Comparison of ENCODE assay signal across 9 cellular contexts in the genomic region with DNA sequence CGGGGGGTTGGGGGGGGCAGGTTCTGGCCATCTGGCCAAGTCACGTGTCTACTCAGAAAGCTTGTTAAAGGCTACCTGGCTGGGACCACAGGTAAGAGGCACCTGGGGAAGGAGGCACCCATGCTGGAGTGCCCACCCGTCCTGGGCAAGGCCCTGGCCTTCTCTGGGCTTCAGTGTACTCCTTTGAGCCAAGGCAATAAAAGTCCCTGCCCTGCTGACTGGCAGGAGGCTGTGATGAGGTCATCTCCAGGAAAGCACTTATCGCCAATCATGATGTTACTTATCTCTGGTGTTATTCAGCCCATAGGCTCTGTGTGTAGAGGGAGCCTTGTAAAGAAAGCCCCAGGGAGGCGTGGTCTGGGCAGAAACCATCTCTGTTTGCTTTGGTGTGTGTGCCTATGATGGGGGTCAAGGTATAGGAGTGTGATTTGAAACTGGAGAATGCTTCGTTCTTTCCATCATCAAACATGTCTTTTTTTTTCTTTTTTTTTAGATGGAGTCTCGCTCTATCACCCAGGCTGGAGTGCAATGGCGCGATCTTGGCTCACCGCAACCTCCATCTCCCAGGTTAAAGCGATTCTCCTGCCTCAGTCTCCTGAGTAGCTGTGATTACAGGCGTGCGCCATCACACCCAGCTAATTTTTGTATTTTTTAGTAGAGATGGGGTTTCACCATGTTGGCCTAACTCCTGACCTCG. TPM values are rescaled to one million over a fixed set of nuclear protein-coding genes. Genes with fewer than 3 reads are reported as not detected.
DNase-seq lines count a peak whose midpoint lies in the region; ATAC-seq and TF ChIP-seq lines count a peak whose summit lies in the region.
"Had no signal": no experiment of that assay in that cellular context is flagged by ENCODE, and none has a peak within 500 bp of the region (broad histone marks: within the 10 kb centered on the region; RNA-seq: fewer than 3 reads in every experiment).

No MANE protein-coding gene starts in this region.

- no peaks in the 10 kb centered on the region for H3K9me3 ChIP-seq in right lobe of liver

- TF ChIP-seq POLR2A in right lobe of liver (IDR thresholded peaks at IDR 0.05) = no peak

- DNase-seq in activated T-cell treated with anti-CD3 and anti-CD28 coated beads, Interleukin-2, amount 50 U/mL, for 72 hours = peak; percentile 37
- no peak for DNase-seq in activated T-cell treated with anti-CD3 and anti-CD28 coated beads, Interleukin-2, amount 50 U/mL, for 48 hours
- DNase-seq in NCI-H2227 (lab: John Stamatoyannopoulos, UW; ENCODE audit: unreplicated experiment) = peak; percentile 78
- peak; percentile 79 for DNase-seq in amniotic epithelial cell (ENCODE audit: low read depth)
- DNase-seq in right lobe of liver = no peak
- no peak for DNase-seq in anterior cingulate cortex (lab: John Stamatoyannopoulos, UW)

- H3K27ac Mint-ChIP-seq in activated T-cell treated with anti-CD3 and anti-CD28 coated beads, Interleukin-2, amount 50 U/mL, for 72 hours = no peak overlapping the region

- no peaks in the 10 kb centered on the region for H3K36me3 ChIP-seq in right lobe of liver

- no peak overlapping the region for H3K4me3 ChIP-seq in right lobe of liver

- peak overlapping the region; percentile 19 to 32 for H3K4me3 Mint-ChIP-seq in activated T-cell treated with anti-CD3 and anti-CD28 coated beads, Interleukin-2, amount 50 U/mL, for 72 hours

- TF ChIP-seq CTCF in right lobe of liver (IDR thresholded peaks at IDR 0.05) = no peak

- no peaks in the 10 kb centered on the region for H3K27me3 ChIP-seq in right lobe of liver

- 75% methylated on average over 12 of the region's 14 CpGs for WGBS in right lobe of liver (ENCODE audit: insufficient coverage, low coverage, low lambda C conversion rate, missing lambda C conversion rate)

- H3K36me3 Mint-ChIP-seq in activated T-cell treated with anti-CD3 and anti-CD28 coated beads, Interleukin-2, amount 50 U/mL, for 72 hours (ENCODE audit: insufficient read depth in 2 of 2) = no peaks in the 10 kb centered on the region

- H3K4me1 ChIP-seq in right lobe of liver = peaks cover 0 to 8% (median 2%) of the 10 kb centered on the region in 4 donors

- no peaks in the 10 kb centered on the region for H3K9me3 Mint-ChIP-seq in activated T-cell treated with anti-CD3 and anti-CD28 coated beads, Interleukin-2, amount 50 U/mL, for 72 hours

- intact Hi-C loops in right lobe of liver (cut with DNase I) = no loop called here

- ATAC-seq in activated T-cell treated with anti-CD3 and anti-CD28 coated beads, Interleukin-2, amount 50 U/mL, for 72 hours (replicated peaks in 1 of 2) = peak; percentile 90 to 95
- ATAC-seq in right lobe of liver (peak; percentile 8 to 75 (median 28)), GM18511 (IDR thresholded peaks at IDR 0.05; ENCODE audit: unreplicated experiment) (no peak), HG03439 (IDR thresholded peaks at IDR 0.05; ENCODE audit: unreplicated experiment) (no peak)

- peaks cover 29% of the 10 kb centered on the region for H3K27me3 Mint-ChIP-seq in activated T-cell treated with anti-CD3 and anti-CD28 coated beads, Interleukin-2, amount 50 U/mL, for 72 hours (ENCODE audit: low read depth)

- H3K4me1 Mint-ChIP-seq in activated T-cell treated with anti-CD3 and anti-CD28 coated beads, Interleukin-2, amount 50 U/mL, for 72 hours (ENCODE audit: low read depth) = peaks cover 26% of the 10 kb centered on the region

- H3K27ac ChIP-seq in right lobe of liver = no peak overlapping the region

RNA-seq across cellular contexts. Expression of a gene that starts 2.5 kb away (rescaled TPM):
- under 1 TPM; 0.34 to 0.53 TPM for total RNA-seq in activated T-cell treated with anti-CD3 and anti-CD28 coated beads, Interleukin-2, amount 50 U/mL, for 72 hours
- total RNA-seq in right lobe of liver = 1 to 10 TPM in 5 of 6 experiments, under 1 TPM in 1; 0.56 to 3.9 (median 1.3) TPM
- total RNA-seq: T-helper 1 cell treated with Interleukin-12 subunit alpha and Interleukin-12 subunit beta and Interleukin-4 antibody, amounts not matched to agents 30 ng/mL and 1 ng/mL, for 36 hours had no signal

RNA-seq across cellular contexts. Expression of a gene that starts 14.1 kb away (rescaled TPM):
- 1 to 10 TPM in 1 of 2 donors, not detected in 1; 1.8 TPM for total RNA-seq in activated T-cell treated with anti-CD3 and anti-CD28 coated beads, Interleukin-2, amount 50 U/mL, for 72 hours
- total RNA-seq in right lobe of liver = 1 to 10 TPM in 3 of 6 experiments, under 1 TPM in 3; 0.49 to 1.4 (median 1.0) TPM

RNA-seq across cellular contexts. Expression of a gene that starts 32.7 kb away (rescaled TPM):
- total RNA-seq in activated T-cell treated with anti-CD3 and anti-CD28 coated beads, Interleukin-2, amount 50 U/mL, for 72 hours = not detected
- not detected for total RNA-seq in right lobe of liver
- total RNA-seq: T-helper 1 cell treated with Interleukin-12 subunit alpha and Interleukin-12 subunit beta and Interleukin-4 antibody, amounts not matched to agents 30 ng/mL and 1 ng/mL, for 36 hours had no signal

RNA-seq across cellular contexts. Expression of a gene that starts 58.2 kb away (rescaled TPM):
- not detected for total RNA-seq in activated T-cell treated with anti-CD3 and anti-CD28 coated beads, Interleukin-2, amount 50 U/mL, for 72 hours
- 10 to 100 TPM; 16.1 to 37.3 (median 19.9) TPM for total RNA-seq in right lobe of liver
- total RNA-seq: T-helper 1 cell treated with Interleukin-12 subunit alpha and Interleukin-12 subunit beta and Interleukin-4 antibody, amounts not matched to agents 30 ng/mL and 1 ng/mL, for 36 hours had no signal

Comparison
In these comparisons a context has a peak if more than half of its experiments do, and no peak if none do; other contexts are left out.
1. DNase-seq: peak in activated T-cell treated with anti-CD3 and anti-CD28 coated beads, Interleukin-2, amount 50 U/mL, for 72 hours (2 of 2), NCI-H2227 (single experiment) and amniotic epithelial cell (single experiment); none in activated T-cell treated with anti-CD3 and anti-CD28 coated beads, Interleukin-2, amount 50 U/mL, for 48 hours (0 of 2), right lobe of liver (0 of 3) and anterior cingulate cortex (0 of 58).
2. ATAC-seq: peak in activated T-cell treated with anti-CD3 and anti-CD28 coated beads, Interleukin-2, amount 50 U/mL, for 72 hours (2 of 2) and right lobe of liver (4 of 4); none in GM18511 (single experiment) and HG03439 (single experiment).